Comparison of ENCODE assay signal across 1 cellular context in the genomic region with DNA sequence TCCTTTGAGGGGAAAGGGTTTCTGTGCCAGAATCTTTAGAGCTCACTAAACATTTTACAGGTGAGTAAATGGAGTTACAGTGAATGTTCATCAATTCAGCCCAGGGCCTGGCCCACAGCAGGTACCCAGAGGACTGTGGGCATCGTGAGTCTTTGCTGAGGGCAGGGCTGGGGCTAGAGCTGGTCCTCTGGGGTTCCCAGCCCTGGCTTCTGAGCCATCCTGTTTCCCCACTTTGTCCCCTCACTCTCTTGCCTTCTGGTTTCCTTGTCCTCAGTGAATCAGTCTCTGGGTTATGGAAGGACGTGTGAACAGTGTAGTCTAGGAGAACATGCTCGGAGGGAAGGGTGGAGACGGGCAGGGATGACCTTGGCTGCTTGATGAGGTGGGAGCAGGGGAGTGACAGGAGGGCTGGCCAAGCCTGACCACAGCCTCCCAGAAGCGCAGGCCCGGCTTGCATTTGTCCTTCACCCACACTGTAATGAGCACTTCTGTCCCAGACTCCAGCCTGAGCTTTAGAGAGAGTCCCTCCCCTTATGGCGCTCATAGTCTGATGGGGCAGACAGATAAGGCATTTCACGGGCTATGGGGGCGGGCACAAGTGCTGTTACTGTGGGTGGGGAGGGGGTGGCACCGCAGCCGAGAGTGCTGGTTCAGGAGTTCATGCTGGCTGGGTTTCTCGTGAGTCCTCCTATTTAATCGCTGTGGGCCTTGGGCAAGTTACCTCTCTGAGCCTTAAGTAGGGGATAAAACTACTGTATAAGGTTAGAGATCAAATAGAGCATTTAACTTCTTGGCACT.
TF ChIP-seq lines count a peak whose summit lies in the region.

No MANE protein-coding gene starts in this region.

TF ChIP-seq in H1, 55 proteins besides CTCF, POLR2A, EP300 and RAD21 (continued from another document):
- TF ChIP-seq RBBP5 (IDR thresholded peaks at IDR 0.05; ENCODE audit: borderline replicate concordance, low read depth, low read length) (no peak), HDAC2 (IDR thresholded peaks at IDR 0.05; ENCODE audit: borderline replicate concordance in 1 of 2, low read depth in 2 of 2, low read length in 2 of 2) (no peak), EGR1 (IDR thresholded peaks at IDR 0.05; ENCODE audit: borderline replicate concordance, low read depth, low read length) (no peak), POLR2AphosphoS5 (IDR thresholded peaks at IDR 0.05; ENCODE audit: low read depth, low read length) (no peak), SP4 (IDR thresholded peaks at IDR 0.05; ENCODE audit: low read length) (no peak), BCL11A (IDR thresholded peaks at IDR 0.05; ENCODE audit: low read depth in 2 of 2, low read length in 2 of 2) (no peak)
- TF ChIP-seq, protein P1, sequence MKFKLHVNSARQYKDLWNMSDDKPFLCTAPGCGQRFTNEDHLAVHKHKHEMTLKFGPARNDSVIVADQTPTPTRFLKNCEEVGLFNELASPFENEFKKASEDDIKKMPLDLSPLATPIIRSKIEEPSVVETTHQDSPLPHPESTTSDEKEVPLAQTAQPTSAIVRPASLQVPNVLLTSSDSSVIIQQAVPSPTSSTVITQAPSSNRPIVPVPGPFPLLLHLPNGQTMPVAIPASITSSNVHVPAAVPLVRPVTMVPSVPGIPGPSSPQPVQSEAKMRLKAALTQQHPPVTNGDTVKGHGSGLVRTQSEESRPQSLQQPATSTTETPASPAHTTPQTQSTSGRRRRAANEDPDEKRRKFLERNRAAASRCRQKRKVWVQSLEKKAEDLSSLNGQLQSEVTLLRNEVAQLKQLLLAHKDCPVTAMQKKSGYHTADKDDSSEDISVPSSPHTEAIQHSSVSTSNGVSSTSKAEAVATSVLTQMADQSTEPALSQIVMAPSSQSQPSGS (IDR thresholded peaks at IDR 0.05; ENCODE audit: low read length) = no peak
- TF ChIP-seq, protein P2, sequence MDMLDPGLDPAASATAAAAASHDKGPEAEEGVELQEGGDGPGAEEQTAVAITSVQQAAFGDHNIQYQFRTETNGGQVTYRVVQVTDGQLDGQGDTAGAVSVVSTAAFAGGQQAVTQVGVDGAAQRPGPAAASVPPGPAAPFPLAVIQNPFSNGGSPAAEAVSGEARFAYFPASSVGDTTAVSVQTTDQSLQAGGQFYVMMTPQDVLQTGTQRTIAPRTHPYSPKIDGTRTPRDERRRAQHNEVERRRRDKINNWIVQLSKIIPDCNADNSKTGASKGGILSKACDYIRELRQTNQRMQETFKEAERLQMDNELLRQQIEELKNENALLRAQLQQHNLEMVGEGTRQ (IDR thresholded peaks at IDR 0.05; ENCODE audit: low read length) = no peak
- TF ChIP-seq, protein P3, sequence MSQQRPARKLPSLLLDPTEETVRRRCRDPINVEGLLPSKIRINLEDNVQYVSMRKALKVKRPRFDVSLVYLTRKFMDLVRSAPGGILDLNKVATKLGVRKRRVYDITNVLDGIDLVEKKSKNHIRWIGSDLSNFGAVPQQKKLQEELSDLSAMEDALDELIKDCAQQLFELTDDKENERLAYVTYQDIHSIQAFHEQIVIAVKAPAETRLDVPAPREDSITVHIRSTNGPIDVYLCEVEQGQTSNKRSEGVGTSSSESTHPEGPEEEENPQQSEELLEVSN (IDR thresholded peaks at IDR 0.05) = no peak
